8 cellular contexts compared by ENCODE assay signal in genomic region chr11:134244593-134244992, GRCh38. TPM values are rescaled to one million over a fixed set of nuclear protein-coding genes. Genes with fewer than 3 reads are reported as not detected.
A peak's percentile ranks its signal among the peaks of the same experiment; 100 is the strongest.
DNase-seq lines count a peak whose midpoint lies in the region; ATAC-seq lines count a peak whose summit lies in the region.

No MANE protein-coding gene starts in this region.

- DNase-seq in COLO668 (lab: John Stamatoyannopoulos, UW; ENCODE audit: unreplicated experiment) (peak; percentile 16), islet precursor cell (peak; percentile 62), H4 (ENCODE audit: low spot score) (no peak), cerebellar nuclear complex (lab: John Stamatoyannopoulos, UW) (no peak)
- DNase-seq in activated CD4-positive, alpha-beta T cell treated with anti-CD3 and anti-CD28 coated beads, Interleukin-2, amount 50 U/mL, for 1 hour, result peak; percentile 13
- DNase-seq in activated effector memory CD4-positive, alpha-beta T cell treated with anti-CD3 and anti-CD28 coated beads, Interleukin-2, amount 50 U/mL, for 16 hours, result no peak

- ATAC-seq in GM19043 (IDR thresholded peaks at IDR 0.05; ENCODE audit: low read depth, unreplicated experiment), result peak; percentile 92
- ATAC-seq in HG03354 (IDR thresholded peaks at IDR 0.05; ENCODE audit: poor library complexity, severe bottlenecking, unreplicated experiment), result peak; percentile 94

RNA-seq across cellular contexts. Expression of gene THYN1, which starts 8.6 kb away (rescaled TPM):
- total RNA-seq in H4 (2014; rRNA removed; shearing (Covaris generic)), result 96.7 and 107 TPM in 2 replicates

RNA-seq across cellular contexts. Expression of gene ACAD8, which starts 8.8 kb away (rescaled TPM):
- total RNA-seq in H4 (2014; rRNA removed; shearing (Covaris generic)), result 13.6 and 18.4 TPM in 2 replicates

RNA-seq across cellular contexts. Expression of gene VPS26B, which starts 20.1 kb away (rescaled TPM):
- 24.5 and 25.5 TPM in 2 replicates for total RNA-seq in H4 (2014; rRNA removed; shearing (Covaris generic))

RNA-seq across cellular contexts. Expression of gene NCAPD3, which starts 20.8 kb away (rescaled TPM):
- total RNA-seq in H4 (2014; rRNA removed; shearing (Covaris generic)), result 19.7 and 26.5 TPM in 2 replicates

RNA-seq across cellular contexts. Expression of gene GLB1L3, which starts 31.6 kb away (rescaled TPM):
- total RNA-seq in H4 (2014; rRNA removed; shearing (Covaris generic)), result 1.6 and 1.7 TPM in 2 replicates

Comparison
In these comparisons a context has a peak if more than half of its experiments do, and no peak if none do; other contexts are left out.
1. DNase-seq: peak in COLO668 (single experiment), activated CD4-positive, alpha-beta T cell treated with anti-CD3 and anti-CD28 coated beads, Interleukin-2, amount 50 U/mL, for 1 hour (single experiment) and islet precursor cell (single experiment); none in activated effector memory CD4-positive, alpha-beta T cell treated with anti-CD3 and anti-CD28 coated beads, Interleukin-2, amount 50 U/mL, for 16 hours (single experiment), H4 (single experiment) and cerebellar nuclear complex (0 of 2).